In genomic region chr11:40306938-40307548, GRCh38 we compare ENCODE assay signal across 8 cellular contexts.
DNase-seq lines count a peak whose midpoint lies in the region; ATAC-seq and TF ChIP-seq lines count a peak whose summit lies in the region.

No MANE protein-coding gene starts in this region.

- H3K27ac ChIP-seq in Peyer's patch (no peak overlapping the region), fibroblast of lung (ENCODE audit: insufficient read depth, low read length) (no peak overlapping the region)

- H2AFZ ChIP-seq in fibroblast of lung (ENCODE audit: low read length) = no peak overlapping the region

- ATAC-seq in GM18861 (IDR thresholded peaks at IDR 0.05; ENCODE audit: unreplicated experiment) (peak; percentile 77), HG03175 (IDR thresholded peaks at IDR 0.05; ENCODE audit: unreplicated experiment) (peak; percentile 85)

- no peaks in the 10 kb centered on the region for H3K4me1 ChIP-seq in Peyer's patch
- H3K4me1 ChIP-seq in fibroblast of lung (ENCODE audit: control insufficient read depth, extremely low read depth, insufficient read depth, low read length) = no peaks in the 10 kb centered on the region

- H3K27ac Mint-ChIP-seq in activated CD4-positive, alpha-beta T cell treated with anti-CD3 and anti-CD28 coated beads, Interleukin-2, amount 10 ng/mL, durations not matched to agents 7 days and 5 days = no peak overlapping the region

- H3K4me2 ChIP-seq in fibroblast of lung (ENCODE audit: extremely low read depth, insufficient read depth, low read length) = no peak overlapping the region

- H3K4me1 Mint-ChIP-seq in activated CD4-positive, alpha-beta T cell treated with anti-CD3 and anti-CD28 coated beads, Interleukin-2, amount 10 ng/mL, durations not matched to agents 7 days and 5 days = no peaks in the 10 kb centered on the region

- H3K27me3 ChIP-seq in Peyer's patch (no peaks in the 10 kb centered on the region), fibroblast of lung (ENCODE audit: control insufficient read depth, insufficient read depth, low read length) (no peaks in the 10 kb centered on the region)

- no peak for TF ChIP-seq POLR2A in Peyer's patch (IDR thresholded peaks at IDR 0.05)

- CTCF ChIA-PET in activated CD4-positive, alpha-beta T cell treated with anti-CD3 and anti-CD28 coated beads, Interleukin-2, amount 10 ng/mL, durations not matched to agents 7 days and 5 days (lab: Charles Lee) = interaction anchor here (0.6 kb wide), 1 partner anchor 52 kb away, joined by 3 read pairs; no protein-coding TSS in a partner anchor

- no peaks in the 10 kb centered on the region for H4K20me1 ChIP-seq in fibroblast of lung (ENCODE audit: control insufficient read depth, extremely low read depth, insufficient read depth, low read length)

- H3K36me3 Mint-ChIP-seq in activated CD4-positive, alpha-beta T cell treated with anti-CD3 and anti-CD28 coated beads, Interleukin-2, amount 10 ng/mL, durations not matched to agents 7 days and 5 days (ENCODE audit: low read depth) = no peaks in the 10 kb centered on the region

- H3K36me3 ChIP-seq in Peyer's patch (no peaks in the 10 kb centered on the region), fibroblast of lung (ENCODE audit: control insufficient read depth, insufficient read depth, low read length) (no peaks in the 10 kb centered on the region)

- H3K9me3 ChIP-seq in Peyer's patch (no peaks in the 10 kb centered on the region), fibroblast of lung (ENCODE audit: control insufficient read depth, insufficient read depth, low read depth, low read length) (no peaks in the 10 kb centered on the region)

- TF ChIP-seq CTCF in Peyer's patch (IDR thresholded peaks at IDR 0.05) (peak in 4 of 6 experiments; percentile 27 to 35 (median 30)), fibroblast of lung (conservative IDR thresholded peaks at IDR 0.05 in 1 of 2, IDR thresholded peaks at IDR 0.05 in 1 of 2; ENCODE audit: low read depth in 1 of 2, low read length in 2 of 2) (peak; percentile 80 to 96)

- H3K4me3 Mint-ChIP-seq in activated CD4-positive, alpha-beta T cell treated with anti-CD3 and anti-CD28 coated beads, Interleukin-2, amount 10 ng/mL, durations not matched to agents 7 days and 5 days = no peak overlapping the region

- no peaks in the 10 kb centered on the region for H3K27me3 Mint-ChIP-seq in activated CD4-positive, alpha-beta T cell treated with anti-CD3 and anti-CD28 coated beads, Interleukin-2, amount 10 ng/mL, durations not matched to agents 7 days and 5 days

- peak; percentile 44 for DNase-seq in AG20443 (ENCODE audit: low spot score)
- no peak for DNase-seq in Peyer's patch
- peak; percentile 52 to 67 for DNase-seq in fibroblast of lung (ENCODE audit: low read depth in 2 of 2)
- peak; percentile 71 for DNase-seq in superior temporal gyrus (ENCODE audit: extremely low spot score)
- no peak for DNase-seq in stimulated activated naive CD4-positive, alpha-beta T cell (lab: John Stamatoyannopoulos, UW)
- DNase-seq in activated CD4-positive, alpha-beta T cell treated with anti-CD3 and anti-CD28 coated beads, Interleukin-2, amount 10 ng/mL, durations not matched to agents 7 days and 5 days = no peak

- no peaks in the 10 kb centered on the region for H3K9me3 Mint-ChIP-seq in activated CD4-positive, alpha-beta T cell treated with anti-CD3 and anti-CD28 coated beads, Interleukin-2, amount 10 ng/mL, durations not matched to agents 7 days and 5 days

- H3K9ac ChIP-seq in fibroblast of lung (ENCODE audit: insufficient read depth, low read length) = no peak overlapping the region

- H3K4me3 ChIP-seq in Peyer's patch (no peak overlapping the region), fibroblast of lung (replicated peaks in 1 of 4; ENCODE audit: control extremely low read depth in 1 of 4, insufficient read depth in 1 of 4, low read depth in 3 of 4, low read length in 4 of 4) (no peak overlapping the region)

- H3K79me2 ChIP-seq in fibroblast of lung (ENCODE audit: control insufficient read depth, insufficient read depth, low read length) = no peaks in the 10 kb centered on the region

- POLR2A ChIA-PET in activated CD4-positive, alpha-beta T cell treated with anti-CD3 and anti-CD28 coated beads, Interleukin-2, amount 10 ng/mL, durations not matched to agents 7 days and 5 days (lab: Charles Lee) = no interaction called here

Comparison
In these comparisons a context has a peak if more than half of its experiments do, and no peak if none do; other contexts are left out.
1. DNase-seq: peak in AG20443 (single experiment), fibroblast of lung (2 of 2) and superior temporal gyrus (single experiment); none in Peyer's patch (0 of 3), stimulated activated naive CD4-positive, alpha-beta T cell (0 of 6) and activated CD4-positive, alpha-beta T cell treated with anti-CD3 and anti-CD28 coated beads, Interleukin-2, amount 10 ng/mL, durations not matched to agents 7 days and 5 days (single experiment).